ENCODE assay signal across 9 cellular contexts in the genomic region with DNA sequence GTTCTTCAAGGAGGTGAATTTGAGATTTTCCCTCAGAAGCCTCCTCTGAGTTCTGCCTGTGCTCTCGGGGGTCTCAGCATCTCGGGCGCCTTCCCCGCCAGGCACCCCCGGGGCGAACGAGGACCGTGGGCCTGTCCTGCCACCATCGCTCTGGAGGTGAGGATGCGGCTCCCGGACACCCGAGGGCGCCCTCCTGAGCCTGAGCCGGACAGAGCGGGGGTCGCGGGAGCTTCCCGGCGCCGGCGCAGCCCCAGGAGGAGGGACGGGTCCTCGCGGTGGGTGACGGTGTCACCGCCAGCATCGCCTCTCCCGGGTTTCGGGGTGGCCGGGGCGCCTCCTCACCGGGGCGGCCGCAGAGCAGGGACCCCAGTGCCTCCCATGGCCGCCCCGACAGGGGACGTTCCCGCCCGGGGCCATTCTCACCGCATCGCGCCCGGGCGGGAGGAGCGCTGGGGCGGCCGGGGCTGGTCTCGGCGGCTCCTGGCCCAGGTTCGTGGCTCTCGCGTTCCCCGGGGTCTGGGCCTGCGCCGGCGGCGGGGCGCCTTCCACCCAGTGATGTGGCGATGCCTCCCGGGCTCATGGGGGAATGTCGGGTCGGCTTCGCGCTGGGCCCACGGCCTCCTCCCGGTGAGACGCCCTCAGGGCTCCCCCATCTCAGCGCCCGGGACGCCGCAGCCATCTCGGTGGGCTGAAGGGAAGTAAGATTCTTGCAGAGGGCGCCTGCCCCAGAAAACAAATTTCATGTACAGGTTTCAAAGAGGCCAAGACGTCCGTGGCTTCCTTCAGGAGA.
A peak's percentile ranks its signal among the peaks of the same experiment; 100 is the strongest.
DNase-seq lines count a peak whose midpoint lies in the region; TF ChIP-seq lines count a peak whose summit lies in the region.
"Had no signal": no experiment of that assay in that cellular context is flagged by ENCODE, and none has a peak within 500 bp of the region (broad histone marks: within the 10 kb centered on the region; RNA-seq: fewer than 3 reads in every experiment).

No MANE protein-coding gene starts in this region.

- H3K36me3 ChIP-seq in muscle layer of duodenum (ENCODE audit: control insufficient read depth in 1 of 2, insufficient read depth in 2 of 2, low read length in 2 of 2) (no peaks in the 10 kb centered on the region), tibial nerve (no peaks in the 10 kb centered on the region)

- no peak for TF ChIP-seq EP300 in tibial nerve (IDR thresholded peaks at IDR 0.05)

- peak; percentile 20 for TF ChIP-seq CTCF in epithelial cell of proximal tubule (conservative IDR thresholded peaks at IDR 0.05; ENCODE audit: low read depth, low read length)
- peak; percentile 12 to 51 (median 37) for TF ChIP-seq CTCF in tibial nerve (IDR thresholded peaks at IDR 0.05)

- peak; percentile 12 for DNase-seq in NOMO-1 treated with DMSO at 0.1 percent for 48 hours (lab: John Stamatoyannopoulos, UW; ENCODE audit: unreplicated experiment)
- DNase-seq in NOMO-1 treated with dmso at 0.1 percent for 144 hours (lab: John Stamatoyannopoulos, UW; ENCODE audit: unreplicated experiment) = no peak
- no peak for DNase-seq in epithelial cell of proximal tubule (ENCODE audit: low read depth)
- DNase-seq in tibial nerve (ENCODE audit: low spot score in 2 of 2) = no peak
- DNase-seq in NCI-H1105 treated with DMSO at 0.1 percent for 48 hours (lab: John Stamatoyannopoulos, UW) = no peak
- no peak for DNase-seq in NCI-H524 treated with DMSO at 0.1 percent for 48 hours (lab: John Stamatoyannopoulos, UW)
- DNase-seq in NCI-H2029 (lab: John Stamatoyannopoulos, UW) = no peak

- H3K4me1 ChIP-seq in muscle layer of duodenum (ENCODE audit: control insufficient read depth in 1 of 2, insufficient read depth in 2 of 2, low read length in 2 of 2) (no peaks in the 10 kb centered on the region), tibial nerve (peaks cover 0 to 12% (median 0%) of the 10 kb centered on the region in 4 donors)

- 11 to 19% methylated on average over 45 to 49 of the region's 75 CpGs for WGBS in tibial nerve, 2 donors

- H3K27me3 ChIP-seq in muscle layer of duodenum (ENCODE audit: low read depth, low read length) (peaks cover 6% of the 10 kb centered on the region), tibial nerve (peaks cover 0 to 22% of the 10 kb centered on the region in 2 donors)

- no peak for TF ChIP-seq POLR2A in tibial nerve (IDR thresholded peaks at IDR 0.05)

- H3K4me3 ChIP-seq in epithelial cell of proximal tubule (ENCODE audit: low read depth, low read length) (no peak overlapping the region), muscle layer of duodenum (ENCODE audit: low read depth in 1 of 2, low read length in 2 of 2) (peak overlapping the region; percentile 16 to 65), tibial nerve (peak overlapping the region; percentile 18 to 51 (median 27))

- H3K9me3 ChIP-seq in muscle layer of duodenum (ENCODE audit: control insufficient read depth in 1 of 2, low read length in 2 of 2) (no peaks in the 10 kb centered on the region), tibial nerve (no peaks in the 10 kb centered on the region)

- H3K27ac ChIP-seq in muscle layer of duodenum (ENCODE audit: low read length) (no peak overlapping the region), tibial nerve (no peak overlapping the region)
- H3K27ac ChIP-seq: 22Rv1 had no signal
